Comparison of ENCODE assay signal across 7 cellular contexts in genomic region chr6:28943557-28944411, GRCh38.
A peak's percentile ranks its signal among the peaks of the same experiment; 100 is the strongest.
DNase-seq lines count a peak whose midpoint lies in the region; ATAC-seq and TF ChIP-seq lines count a peak whose summit lies in the region.

No MANE protein-coding gene starts in this region.

- TF ChIP-seq CTCF in coronary artery (IDR thresholded peaks at IDR 0.05) = no peak

- DNase-seq in GM19238 (ENCODE audit: insufficient read length, low spot score) (peak; percentile 27), NCI-H2227 (lab: John Stamatoyannopoulos, UW; ENCODE audit: unreplicated experiment) (peak; percentile 90), coronary artery (ENCODE audit: low spot score) (peak; percentile 77), left kidney (ENCODE audit: low read depth, low spot score) (peak; percentile 79)
- DNase-seq in activated CD4-positive, alpha-beta T cell treated with anti-CD3 and anti-CD28 coated beads for 24 hours (ENCODE audit: low read depth in 2 of 2) = peak; percentile 65 to 69
- peak; percentile 78 for DNase-seq in stimulated activated CD4-positive, alpha-beta T cell treated with anti-CD3 and anti-CD28 coated beads, Interleukin-1b, Interleukin-23, amount 100 ng/mL, for 48 hours

- H3K27ac ChIP-seq in coronary artery = peak overlapping the region; percentile 67 to 78

- ATAC-seq in GM18907 (IDR thresholded peaks at IDR 0.05; ENCODE audit: unreplicated experiment) = no peak

- peak overlapping the region; percentile 67 for H3K4me3 ChIP-seq in coronary artery

Comparison
In these comparisons a context has a peak if more than half of its experiments do, and no peak if none do; other contexts are left out.
1. DNase-seq: peak in every context shown above with its lines; median percentile 90 in NCI-H2227; 79 in left kidney; 78 in stimulated activated CD4-positive, alpha-beta T cell treated with anti-CD3 and anti-CD28 coated beads, Interleukin-1b, Interleukin-23, amount 100 ng/mL, for 48 hours; 77 in coronary artery; 67 in activated CD4-positive, alpha-beta T cell treated with anti-CD3 and anti-CD28 coated beads for 24 hours; 27 in GM19238.